In genomic region chr14:99118046-99118721, GRCh38 we compare ENCODE assay signal across 15 cellular contexts.
DNase-seq lines count a peak whose midpoint lies in the region; ATAC-seq and TF ChIP-seq lines count a peak whose summit lies in the region.
"Had no signal": no experiment of that assay in that cellular context is flagged by ENCODE, and none has a peak within 500 bp of the region (broad histone marks: within the 10 kb centered on the region; RNA-seq: fewer than 3 reads in every experiment).

No MANE protein-coding gene starts in this region.

- no peaks in the 10 kb centered on the region for H3K79me2 ChIP-seq in mesendoderm (ENCODE audit: control insufficient read depth, insufficient read depth, low read length)

- no peak overlapping the region for H4K8ac ChIP-seq in mesendoderm (ENCODE audit: low read depth, low read length)

- H3K27ac ChIP-seq in ectodermal cell (ENCODE audit: insufficient read depth, low read depth, low read length, poor library complexity, severe bottlenecking) (no peak overlapping the region), mesendoderm (ENCODE audit: low read depth, low read length) (no peak overlapping the region)
- H3K27ac ChIP-seq: A549, ascending aorta, HL-60, neutrophil, SK-N-MC had no signal

- no peak overlapping the region for H3K23ac ChIP-seq in mesendoderm (ENCODE audit: low read length)

- no peak for TF ChIP-seq CTCF in BE2C (IDR thresholded peaks at IDR 0.05; ENCODE audit: low read depth, low read length)

- no peak overlapping the region for H3K56ac ChIP-seq in mesendoderm (ENCODE audit: low read length)

- H2BK15ac ChIP-seq in mesendoderm (replicated peaks; ENCODE audit: low read depth): no peak overlapping the region

- 52 to 55% methylated on average over 53 of the region's 53 CpGs for WGBS in ectodermal cell, 2 experiments
- WGBS in mesendoderm (ENCODE audit: extremely low coverage, insufficient coverage, low lambda C conversion rate): no CpG with 5 or more reads among the region's 53 CpGs

- H3K4me1 ChIP-seq in ectodermal cell (ENCODE audit: control insufficient read depth, insufficient read depth, low read length) (no peaks in the 10 kb centered on the region), BE2C (no peaks in the 10 kb centered on the region), mesendoderm (ENCODE audit: control insufficient read depth, low read depth, low read length) (no peaks in the 10 kb centered on the region)
- H3K4me1 ChIP-seq: A549, ascending aorta had no signal

- no peak overlapping the region for H3K4ac ChIP-seq in mesendoderm (ENCODE audit: low read depth, low read length)

- H4K5ac ChIP-seq in mesendoderm (ENCODE audit: low read length): no peak overlapping the region

- H3K36me3 ChIP-seq in ectodermal cell (ENCODE audit: control insufficient read depth, insufficient read depth, low read length) (no peaks in the 10 kb centered on the region), BE2C (no peaks in the 10 kb centered on the region), mesendoderm (ENCODE audit: control insufficient read depth, insufficient read depth, low read length) (no peaks in the 10 kb centered on the region)
- H3K36me3 ChIP-seq: ascending aorta, neutrophil had no signal

- H3K18ac ChIP-seq in mesendoderm (ENCODE audit: low read length): no peak overlapping the region

- H3K9ac ChIP-seq in mesendoderm (ENCODE audit: low read length): no peak overlapping the region

- H3K4me3 ChIP-seq in ectodermal cell (ENCODE audit: insufficient read depth, low read depth, low read length) (peak overlapping the region; percentile 2), BE2C (ENCODE audit: low read depth, low read length) (no peak overlapping the region), mesendoderm (ENCODE audit: low read length) (no peak overlapping the region)
- H3K4me3 ChIP-seq: A549, ascending aorta, SK-N-MC had no signal

- H2BK5ac ChIP-seq in mesendoderm (ENCODE audit: low read length): no peak overlapping the region

- no peak overlapping the region for H2AK5ac ChIP-seq in mesendoderm (ENCODE audit: low read length)

- ATAC-seq in HG03196 (IDR thresholded peaks at IDR 0.05; ENCODE audit: unreplicated experiment): no peak
- ATAC-seq: A549 had no signal

- H2BK120ac ChIP-seq in mesendoderm (ENCODE audit: low read depth, low read length): no peak overlapping the region

- H3K27me3 ChIP-seq in ectodermal cell (ENCODE audit: control insufficient read depth, insufficient read depth, low read length, poor library complexity, severe bottlenecking) (peaks cover 8% of the 10 kb centered on the region), BE2C (no peaks in the 10 kb centered on the region), mesendoderm (ENCODE audit: insufficient read depth, low read length, poor library complexity) (no peaks in the 10 kb centered on the region)

- H3K4me2 ChIP-seq in mesendoderm (ENCODE audit: low read length): no peak overlapping the region
- H3K4me2 ChIP-seq: A549 had no signal

- peak; percentile 24 for DNase-seq in activated CD4-positive, alpha-beta T cell treated with anti-CD3 and anti-CD28 coated beads for 48 hours
- no peak for DNase-seq in activated CD4-positive, alpha-beta T cell treated with anti-CD3 and anti-CD28 coated beads, Interleukin-2, amount 50 U/mL, for 48 hours
- peak; percentile 95 for DNase-seq in NCI-H2171 treated with DMSO at 0.1 percent for 48 hours (lab: John Stamatoyannopoulos, UW)
- DNase-seq in retina: peak; percentile 82
- DNase-seq in BE2C: no peak
- no peak for DNase-seq in mesendoderm
- DNase-seq: DND-41, immature natural killer cell had no signal

- H3K79me1 ChIP-seq in mesendoderm (ENCODE audit: low read length): no peaks in the 10 kb centered on the region

- no peaks in the 10 kb centered on the region for H3K9me3 ChIP-seq in ectodermal cell (ENCODE audit: control insufficient read depth, low read length)
- no peaks in the 10 kb centered on the region for H3K9me3 ChIP-seq in BE2C
- H3K9me3 ChIP-seq: A549, neutrophil had no signal

Comparison
In these comparisons a context has a peak if more than half of its experiments do, and no peak if none do; other contexts are left out.
1. DNase-seq: peak in activated CD4-positive, alpha-beta T cell treated with anti-CD3 and anti-CD28 coated beads for 48 hours (single experiment), NCI-H2171 treated with DMSO at 0.1 percent for 48 hours (single experiment) and retina (single experiment); none in activated CD4-positive, alpha-beta T cell treated with anti-CD3 and anti-CD28 coated beads, Interleukin-2, amount 50 U/mL, for 48 hours (0 of 2), BE2C (single experiment) and mesendoderm (single experiment).